ENCODE assay signal across 8 cellular contexts in the genomic region with DNA sequence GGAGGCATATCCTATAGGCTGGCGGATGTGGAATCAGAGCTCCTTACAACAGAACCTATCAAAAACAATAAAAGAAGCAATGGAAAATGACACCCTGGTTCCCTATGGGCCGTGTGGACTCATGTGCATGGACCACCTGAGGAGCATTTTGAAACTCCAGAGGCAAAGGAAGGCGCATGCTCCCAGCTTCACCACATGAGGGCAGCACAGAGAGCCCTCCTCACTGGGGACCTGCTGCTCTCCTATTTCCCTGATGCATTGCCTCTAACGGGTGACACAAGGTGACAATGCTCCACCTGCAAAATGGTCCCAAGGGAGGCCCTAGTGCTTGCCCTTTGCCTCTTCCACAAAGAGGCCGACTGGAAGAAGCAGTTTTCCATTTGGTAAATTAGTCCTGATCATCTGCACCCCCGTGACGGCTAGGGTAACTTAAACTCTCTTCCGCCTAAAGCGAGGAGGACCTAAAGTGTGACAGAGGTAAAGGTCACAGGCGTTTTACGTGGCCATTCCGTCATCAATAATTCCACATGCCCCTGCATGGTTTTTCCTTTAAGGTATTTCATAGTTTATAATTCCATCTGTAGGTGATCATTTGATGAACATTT.
DNase-seq lines count a peak whose midpoint lies in the region; ATAC-seq, FAIRE-seq and TF ChIP-seq lines count a peak whose summit lies in the region.

No MANE protein-coding gene starts in this region.

- no peak overlapping the region for H3K9ac ChIP-seq in liver (ENCODE audit: low read depth in 1 of 2, low read length in 2 of 2)

- peak; percentile 72 to 82 for TF ChIP-seq RAD21 in liver (IDR thresholded peaks at IDR 0.05)

- ATAC-seq in GM19351 (IDR thresholded peaks at IDR 0.05; ENCODE audit: unreplicated experiment) (peak; percentile 95), HG03469 (IDR thresholded peaks at IDR 0.05; ENCODE audit: unreplicated experiment) (peak; percentile 74)

- WGBS in liver: 68% methylated on average over 12 of the region's 12 CpGs

- no peaks in the 10 kb centered on the region for H3K4me1 ChIP-seq in SJCRH30
- H3K4me1 ChIP-seq in liver (ENCODE audit: control insufficient read depth in 4 of 4, insufficient read depth in 4 of 4, low read length in 3 of 4): no peaks in the 10 kb centered on the region

- no peak for FAIRE-seq in frontal cortex (lab: Jason Lieb, UNC)

- H3K9me3 ChIP-seq in SJCRH30 (replicated peaks) (no peaks in the 10 kb centered on the region), liver (ENCODE audit: control insufficient read depth in 4 of 4, low read length in 3 of 4) (no peaks in the 10 kb centered on the region)

- H3K4me3 ChIP-seq in SJCRH30 (no peak overlapping the region), liver (ENCODE audit: low read depth in 1 of 3, low read length in 3 of 3) (no peak overlapping the region)

- H3K27ac ChIP-seq in SJCRH30 (no peak overlapping the region), liver (ENCODE audit: low read depth in 1 of 2, low read length in 2 of 2) (no peak overlapping the region)

- peak; percentile 43 for DNase-seq in DMS153 (lab: John Stamatoyannopoulos, UW)
- DNase-seq in SJCRH30: peak; percentile 38 to 69
- peak; percentile 49 for DNase-seq in astrocyte of the hippocampus (ENCODE audit: low read depth, low spot score)
- peak; percentile 19 for DNase-seq in superior temporal gyrus (ENCODE audit: extremely low spot score)
- DNase-seq in frontal cortex (ENCODE audit: low spot score in 2 of 2): no peak

- TF ChIP-seq CTCF in liver (IDR thresholded peaks at IDR 0.05; ENCODE audit: low read depth, low read length, missing input control): peak; percentile 75

- no peaks in the 10 kb centered on the region for H3K27me3 ChIP-seq in SJCRH30
- no peaks in the 10 kb centered on the region for H3K27me3 ChIP-seq in liver (ENCODE audit: control insufficient read depth in 4 of 4, insufficient read depth in 4 of 4, low read length in 3 of 4)

- no peaks in the 10 kb centered on the region for H3K36me3 ChIP-seq in SJCRH30
- no peaks in the 10 kb centered on the region for H3K36me3 ChIP-seq in liver (ENCODE audit: control insufficient read depth in 4 of 4, insufficient read depth in 3 of 4, low read depth in 1 of 4, low read length in 3 of 4)

TF ChIP-seq in liver, 16 proteins besides CTCF, POLR2A, EP300 and RAD21:
- TF ChIP-seq NR2F2 (IDR thresholded peaks at IDR 0.05): no peak
- TF ChIP-seq JUND (IDR thresholded peaks at IDR 0.05): no peak
- TF ChIP-seq YY1 (IDR thresholded peaks at IDR 0.05): no peak
- TF ChIP-seq EGR1 (IDR thresholded peaks at IDR 0.05; ENCODE audit: low read depth in 2 of 2): no peak
- no peak for TF ChIP-seq HNF4A (conservative IDR thresholded peaks at IDR 0.05)
- TF ChIP-seq, protein P1, sequence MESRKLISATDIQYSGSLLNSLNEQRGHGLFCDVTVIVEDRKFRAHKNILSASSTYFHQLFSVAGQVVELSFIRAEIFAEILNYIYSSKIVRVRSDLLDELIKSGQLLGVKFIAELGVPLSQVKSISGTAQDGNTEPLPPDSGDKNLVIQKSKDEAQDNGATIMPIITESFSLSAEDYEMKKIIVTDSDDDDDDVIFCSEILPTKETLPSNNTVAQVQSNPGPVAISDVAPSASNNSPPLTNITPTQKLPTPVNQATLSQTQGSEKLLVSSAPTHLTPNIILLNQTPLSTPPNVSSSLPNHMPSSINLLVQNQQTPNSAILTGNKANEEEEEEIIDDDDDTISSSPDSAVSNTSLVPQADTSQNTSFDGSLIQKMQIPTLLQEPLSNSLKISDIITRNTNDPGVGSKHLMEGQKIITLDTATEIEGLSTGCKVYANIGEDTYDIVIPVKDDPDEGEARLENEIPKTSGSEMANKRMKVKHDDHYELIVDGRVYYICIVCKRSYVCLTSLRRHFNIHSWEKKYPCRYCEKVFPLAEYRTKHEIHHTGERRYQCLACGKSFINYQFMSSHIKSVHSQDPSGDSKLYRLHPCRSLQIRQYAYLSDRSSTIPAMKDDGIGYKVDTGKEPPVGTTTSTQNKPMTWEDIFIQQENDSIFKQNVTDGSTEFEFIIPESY (IDR thresholded peaks at IDR 0.05): no peak
- TF ChIP-seq, protein P2, sequence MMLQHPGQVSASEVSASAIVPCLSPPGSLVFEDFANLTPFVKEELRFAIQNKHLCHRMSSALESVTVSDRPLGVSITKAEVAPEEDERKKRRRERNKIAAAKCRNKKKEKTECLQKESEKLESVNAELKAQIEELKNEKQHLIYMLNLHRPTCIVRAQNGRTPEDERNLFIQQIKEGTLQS (IDR thresholded peaks at IDR 0.05): no peak
- no peak for TF ChIP-seq TAF1 (conservative IDR thresholded peaks at IDR 0.05)
- TF ChIP-seq SP1 (IDR thresholded peaks at IDR 0.05): no peak
- no peak for TF ChIP-seq FOXA1 (IDR thresholded peaks at IDR 0.05)
- TF ChIP-seq, protein P3, sequence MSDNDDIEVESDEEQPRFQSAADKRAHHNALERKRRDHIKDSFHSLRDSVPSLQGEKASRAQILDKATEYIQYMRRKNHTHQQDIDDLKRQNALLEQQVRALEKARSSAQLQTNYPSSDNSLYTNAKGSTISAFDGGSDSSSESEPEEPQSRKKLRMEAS (IDR thresholded peaks at IDR 0.05): no peak
- TF ChIP-seq RXRA (IDR thresholded peaks at IDR 0.05): no peak
- no peak for TF ChIP-seq FOXA2 (IDR thresholded peaks at IDR 0.05)
- TF ChIP-seq, protein P4, sequence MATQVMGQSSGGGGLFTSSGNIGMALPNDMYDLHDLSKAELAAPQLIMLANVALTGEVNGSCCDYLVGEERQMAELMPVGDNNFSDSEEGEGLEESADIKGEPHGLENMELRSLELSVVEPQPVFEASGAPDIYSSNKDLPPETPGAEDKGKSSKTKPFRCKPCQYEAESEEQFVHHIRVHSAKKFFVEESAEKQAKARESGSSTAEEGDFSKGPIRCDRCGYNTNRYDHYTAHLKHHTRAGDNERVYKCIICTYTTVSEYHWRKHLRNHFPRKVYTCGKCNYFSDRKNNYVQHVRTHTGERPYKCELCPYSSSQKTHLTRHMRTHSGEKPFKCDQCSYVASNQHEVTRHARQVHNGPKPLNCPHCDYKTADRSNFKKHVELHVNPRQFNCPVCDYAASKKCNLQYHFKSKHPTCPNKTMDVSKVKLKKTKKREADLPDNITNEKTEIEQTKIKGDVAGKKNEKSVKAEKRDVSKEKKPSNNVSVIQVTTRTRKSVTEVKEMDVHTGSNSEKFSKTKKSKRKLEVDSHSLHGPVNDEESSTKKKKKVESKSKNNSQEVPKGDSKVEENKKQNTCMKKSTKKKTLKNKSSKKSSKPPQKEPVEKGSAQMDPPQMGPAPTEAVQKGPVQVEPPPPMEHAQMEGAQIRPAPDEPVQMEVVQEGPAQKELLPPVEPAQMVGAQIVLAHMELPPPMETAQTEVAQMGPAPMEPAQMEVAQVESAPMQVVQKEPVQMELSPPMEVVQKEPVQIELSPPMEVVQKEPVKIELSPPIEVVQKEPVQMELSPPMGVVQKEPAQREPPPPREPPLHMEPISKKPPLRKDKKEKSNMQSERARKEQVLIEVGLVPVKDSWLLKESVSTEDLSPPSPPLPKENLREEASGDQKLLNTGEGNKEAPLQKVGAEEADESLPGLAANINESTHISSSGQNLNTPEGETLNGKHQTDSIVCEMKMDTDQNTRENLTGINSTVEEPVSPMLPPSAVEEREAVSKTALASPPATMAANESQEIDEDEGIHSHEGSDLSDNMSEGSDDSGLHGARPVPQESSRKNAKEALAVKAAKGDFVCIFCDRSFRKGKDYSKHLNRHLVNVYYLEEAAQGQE (IDR thresholded peaks at IDR 0.05): no peak
- no peak for TF ChIP-seq HNF4G (IDR thresholded peaks at IDR 0.05)
- no peak for TF ChIP-seq GABPA (IDR thresholded peaks at IDR 0.05 in 1 of 2, conservative IDR thresholded peaks at IDR 0.05 in 1 of 2)

Comparison
In these comparisons a context has a peak if more than half of its experiments do, and no peak if none do; other contexts are left out.
1. DNase-seq: peak in DMS153 (single experiment), SJCRH30 (2 of 2), astrocyte of the hippocampus (single experiment) and superior temporal gyrus (single experiment); none in frontal cortex (0 of 2).